1 cellular context compared by ENCODE assay signal in the genomic region with DNA sequence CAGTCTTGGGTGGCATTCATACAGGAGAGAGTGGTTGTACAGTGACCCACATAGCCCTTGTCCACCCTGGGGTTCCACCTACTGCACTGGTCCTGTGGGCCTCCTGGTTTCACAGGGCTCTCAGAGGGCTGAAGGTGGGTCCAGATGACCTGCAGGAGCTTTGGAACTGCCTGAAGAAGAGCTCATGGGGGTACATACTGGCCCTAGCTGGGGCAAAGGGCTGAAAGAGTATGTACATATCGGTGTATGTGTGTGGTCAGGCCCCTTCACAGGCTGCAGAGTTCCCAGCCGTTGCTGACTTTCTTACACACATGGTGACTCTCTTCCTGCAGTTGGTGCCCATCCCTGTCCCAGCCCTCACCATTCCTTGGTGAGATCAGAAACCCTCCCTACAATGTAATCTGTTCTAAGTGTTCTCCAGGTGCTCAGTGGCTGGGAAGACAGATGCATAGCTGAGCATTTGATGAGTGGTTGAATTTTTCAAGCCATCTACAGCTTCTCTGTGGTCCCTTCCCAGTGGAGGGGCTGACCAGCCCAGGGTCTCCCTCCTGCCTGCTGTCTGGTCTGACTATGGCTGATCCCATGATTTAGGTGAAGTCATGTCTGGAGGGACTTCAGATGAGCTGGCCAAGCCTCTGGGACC.
TF ChIP-seq lines count a peak whose summit lies in the region.

No MANE protein-coding gene starts in this region.

TF ChIP-seq in GM23338, 12 proteins besides CTCF, POLR2A, EP300 and RAD21:
- TF ChIP-seq, protein P1, sequence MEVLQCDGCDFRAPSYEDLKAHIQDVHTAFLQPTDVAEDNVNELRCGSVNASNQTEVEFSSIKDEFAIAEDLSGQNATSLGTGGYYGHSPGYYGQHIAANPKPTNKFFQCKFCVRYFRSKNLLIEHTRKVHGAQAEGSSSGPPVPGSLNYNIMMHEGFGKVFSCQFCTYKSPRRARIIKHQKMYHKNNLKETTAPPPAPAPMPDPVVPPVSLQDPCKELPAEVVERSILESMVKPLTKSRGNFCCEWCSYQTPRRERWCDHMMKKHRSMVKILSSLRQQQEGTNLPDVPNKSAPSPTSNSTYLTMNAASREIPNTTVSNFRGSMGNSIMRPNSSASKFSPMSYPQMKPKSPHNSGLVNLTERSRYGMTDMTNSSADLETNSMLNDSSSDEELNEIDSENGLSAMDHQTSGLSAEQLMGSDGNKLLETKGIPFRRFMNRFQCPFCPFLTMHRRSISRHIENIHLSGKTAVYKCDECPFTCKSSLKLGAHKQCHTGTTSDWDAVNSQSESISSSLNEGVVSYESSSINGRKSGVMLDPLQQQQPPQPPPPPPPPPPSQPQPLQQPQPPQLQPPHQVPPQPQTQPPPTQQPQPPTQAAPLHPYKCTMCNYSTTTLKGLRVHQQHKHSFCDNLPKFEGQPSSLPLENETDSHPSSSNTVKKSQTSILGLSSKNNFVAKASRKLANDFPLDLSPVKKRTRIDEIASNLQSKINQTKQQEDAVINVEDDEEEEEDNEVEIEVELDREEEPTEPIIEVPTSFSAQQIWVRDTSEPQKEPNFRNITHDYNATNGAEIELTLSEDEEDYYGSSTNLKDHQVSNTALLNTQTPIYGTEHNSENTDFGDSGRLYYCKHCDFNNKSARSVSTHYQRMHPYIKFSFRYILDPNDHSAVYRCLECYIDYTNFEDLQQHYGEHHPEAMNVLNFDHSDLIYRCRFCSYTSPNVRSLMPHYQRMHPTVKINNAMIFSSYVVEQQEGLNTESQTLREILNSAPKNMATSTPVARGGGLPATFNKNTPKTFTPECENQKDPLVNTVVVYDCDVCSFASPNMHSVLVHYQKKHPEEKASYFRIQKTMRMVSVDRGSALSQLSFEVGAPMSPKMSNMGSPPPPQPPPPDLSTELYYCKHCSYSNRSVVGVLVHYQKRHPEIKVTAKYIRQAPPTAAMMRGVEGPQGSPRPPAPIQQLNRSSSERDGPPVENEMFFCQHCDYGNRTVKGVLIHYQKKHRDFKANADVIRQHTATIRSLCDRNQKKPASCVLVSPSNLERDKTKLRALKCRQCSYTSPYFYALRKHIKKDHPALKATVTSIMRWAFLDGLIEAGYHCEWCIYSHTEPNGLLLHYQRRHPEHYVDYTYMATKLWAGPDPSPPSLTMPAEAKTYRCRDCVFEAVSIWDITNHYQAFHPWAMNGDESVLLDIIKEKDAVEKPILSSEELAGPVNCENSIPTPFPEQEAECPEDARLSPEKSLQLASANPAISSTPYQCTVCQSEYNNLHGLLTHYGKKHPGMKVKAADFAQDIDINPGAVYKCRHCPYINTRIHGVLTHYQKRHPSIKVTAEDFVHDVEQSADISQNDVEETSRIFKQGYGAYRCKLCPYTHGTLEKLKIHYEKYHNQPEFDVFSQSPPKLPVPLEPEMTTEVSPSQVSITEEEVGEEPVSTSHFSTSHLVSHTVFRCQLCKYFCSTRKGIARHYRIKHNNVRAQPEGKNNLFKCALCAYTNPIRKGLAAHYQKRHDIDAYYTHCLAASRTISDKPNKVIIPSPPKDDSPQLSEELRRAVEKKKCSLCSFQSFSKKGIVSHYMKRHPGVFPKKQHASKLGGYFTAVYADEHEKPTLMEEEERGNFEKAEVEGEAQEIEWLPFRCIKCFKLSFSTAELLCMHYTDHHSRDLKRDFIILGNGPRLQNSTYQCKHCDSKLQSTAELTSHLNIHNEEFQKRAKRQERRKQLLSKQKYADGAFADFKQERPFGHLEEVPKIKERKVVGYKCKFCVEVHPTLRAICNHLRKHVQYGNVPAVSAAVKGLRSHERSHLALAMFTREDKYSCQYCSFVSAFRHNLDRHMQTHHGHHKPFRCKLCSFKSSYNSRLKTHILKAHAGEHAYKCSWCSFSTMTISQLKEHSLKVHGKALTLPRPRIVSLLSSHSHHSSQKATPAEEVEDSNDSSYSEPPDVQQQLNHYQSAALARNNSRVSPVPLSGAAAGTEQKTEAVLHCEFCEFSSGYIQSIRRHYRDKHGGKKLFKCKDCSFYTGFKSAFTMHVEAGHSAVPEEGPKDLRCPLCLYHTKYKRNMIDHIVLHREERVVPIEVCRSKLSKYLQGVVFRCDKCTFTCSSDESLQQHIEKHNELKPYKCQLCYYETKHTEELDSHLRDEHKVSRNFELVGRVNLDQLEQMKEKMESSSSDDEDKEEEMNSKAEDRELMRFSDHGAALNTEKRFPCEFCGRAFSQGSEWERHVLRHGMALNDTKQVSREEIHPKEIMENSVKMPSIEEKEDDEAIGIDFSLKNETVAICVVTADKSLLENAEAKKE (CRISPR knock-in tag; IDR thresholded peaks at IDR 0.05) = no peak
- TF ChIP-seq EZH2 (IDR thresholded peaks at IDR 0.05; ENCODE audit: low read depth, unreplicated experiment) (no peak), EZH2phosphoT487 (IDR thresholded peaks at IDR 0.05; ENCODE audit: unreplicated experiment) (no peak), POLR2AphosphoS5 (IDR thresholded peaks at IDR 0.05; ENCODE audit: low read depth) (no peak), CREB1 (CRISPR knock-in tag; IDR thresholded peaks at IDR 0.05; ENCODE audit: low read depth) (no peak), ZNF331 (CRISPR knock-in tag; IDR thresholded peaks at IDR 0.05; ENCODE audit: low read depth) (no peak)
